8 cellular contexts compared by ENCODE assay signal in genomic region chr1:239386453-239387303, GRCh38. TPM values are rescaled to one million over a fixed set of nuclear protein-coding genes. Genes with fewer than 3 reads are reported as not detected.
DNase-seq lines count a peak whose midpoint lies in the region; ATAC-seq and TF ChIP-seq lines count a peak whose summit lies in the region.

CHRM3 (plus strand) TSS chr1:239386568; CDS start chr1:239907452, 520,884 bp downstream.

- peak within 1 kb of the TSS; percentile 67 to 87 (median 78) for H3K4me3 Mint-ChIP-seq in CD4-positive, alpha-beta memory T cell
- peak within 1 kb of the TSS; percentile 79 for H3K4me3 Mint-ChIP-seq in activated T-helper 1 cell treated with anti-CD3 and anti-CD28 coated beads, Interleukin-12 subunit alpha, Interleukin-12 subunit beta, Interleukin-2, Interleukin-4 antibody, amounts not matched to agents 30 ng/mL and 10 ng/mL and 1 ng/mL, durations not matched to agents 14 hours and 24 hours and 36 hours

- H3K9ac ChIP-seq in KMS-11, result no peak within 1 kb of the TSS

- H3K9me3 Mint-ChIP-seq in CD4-positive, alpha-beta memory T cell, result peaks cover 0 to 5% (median 0%) of the 10 kb centered on the region in 8 donors
- no peaks in the 10 kb centered on the region for H3K9me3 Mint-ChIP-seq in activated T-helper 1 cell treated with anti-CD3 and anti-CD28 coated beads, Interleukin-12 subunit alpha, Interleukin-12 subunit beta, Interleukin-2, Interleukin-4 antibody, amounts not matched to agents 30 ng/mL and 10 ng/mL and 1 ng/mL, durations not matched to agents 14 hours and 24 hours and 36 hours

- POLR2A ChIA-PET in CD4-positive, alpha-beta memory T cell (lab: Charles Lee; ENCODE audit: partially characterized antibody), result no interaction called here

- H3K27me3 ChIP-seq in CD4-positive, alpha-beta memory T cell (ENCODE audit: insufficient read depth, low read length), result peaks cover 18% of the 10 kb centered on the region
- no peaks in the 10 kb centered on the region for H3K27me3 ChIP-seq in KMS-11 (ENCODE audit: insufficient read depth, low read depth)
- no peaks in the 10 kb centered on the region for H3K27me3 ChIP-seq in right atrium auricular region

- H3K4me1 Mint-ChIP-seq in CD4-positive, alpha-beta memory T cell, result peaks cover 11 to 26% (median 22%) of the 10 kb centered on the region in 4 donors
- peaks cover 19% of the 10 kb centered on the region for H3K4me1 Mint-ChIP-seq in activated T-helper 1 cell treated with anti-CD3 and anti-CD28 coated beads, Interleukin-12 subunit alpha, Interleukin-12 subunit beta, Interleukin-2, Interleukin-4 antibody, amounts not matched to agents 30 ng/mL and 10 ng/mL and 1 ng/mL, durations not matched to agents 14 hours and 24 hours and 36 hours (ENCODE audit: low read depth)

- H3K36me3 Mint-ChIP-seq in CD4-positive, alpha-beta memory T cell, result no peaks in the 10 kb centered on the region
- no peaks in the 10 kb centered on the region for H3K36me3 Mint-ChIP-seq in activated T-helper 1 cell treated with anti-CD3 and anti-CD28 coated beads, Interleukin-12 subunit alpha, Interleukin-12 subunit beta, Interleukin-2, Interleukin-4 antibody, amounts not matched to agents 30 ng/mL and 10 ng/mL and 1 ng/mL, durations not matched to agents 14 hours and 24 hours and 36 hours (ENCODE audit: low read depth)

- no peaks in the 10 kb centered on the region for H3K9me3 ChIP-seq in CD4-positive, alpha-beta memory T cell (ENCODE audit: control insufficient read depth in 1 of 2, low read length in 2 of 2)
- no peaks in the 10 kb centered on the region for H3K9me3 ChIP-seq in right atrium auricular region

- CTCF ChIA-PET in CD4-positive, alpha-beta memory T cell (lab: Charles Lee; ENCODE audit: partially characterized antibody), result no interaction called here

- H3K27me3 Mint-ChIP-seq in CD4-positive, alpha-beta memory T cell, result peaks cover 43% of the 10 kb centered on the region in 2 donors
- peaks cover 61% of the 10 kb centered on the region for H3K27me3 Mint-ChIP-seq in activated T-helper 1 cell treated with anti-CD3 and anti-CD28 coated beads, Interleukin-12 subunit alpha, Interleukin-12 subunit beta, Interleukin-2, Interleukin-4 antibody, amounts not matched to agents 30 ng/mL and 10 ng/mL and 1 ng/mL, durations not matched to agents 14 hours and 24 hours and 36 hours (ENCODE audit: insufficient read depth)

- no peaks in the 10 kb centered on the region for H4K20me1 ChIP-seq in KMS-11 (ENCODE audit: insufficient read depth)

- no peaks in the 10 kb centered on the region for H3K79me2 ChIP-seq in KMS-11 (ENCODE audit: insufficient read depth, low read depth)

- no peak within 1 kb of the TSS for H3K4me2 ChIP-seq in KMS-11

- no peak within 1 kb of the TSS for H3K27ac Mint-ChIP-seq in CD4-positive, alpha-beta memory T cell
- H3K27ac Mint-ChIP-seq in activated T-helper 1 cell treated with anti-CD3 and anti-CD28 coated beads, Interleukin-12 subunit alpha, Interleukin-12 subunit beta, Interleukin-2, Interleukin-4 antibody, amounts not matched to agents 30 ng/mL and 10 ng/mL and 1 ng/mL, durations not matched to agents 14 hours and 24 hours and 36 hours, result no peak within 1 kb of the TSS

- DNase-seq in CD4-positive, alpha-beta memory T cell, result no peak
- no peak for DNase-seq in activated T-helper 1 cell treated with anti-CD3 and anti-CD28 coated beads, Interleukin-12 subunit alpha, Interleukin-12 subunit beta, Interleukin-2, Interleukin-4 antibody, amounts not matched to agents 30 ng/mL and 10 ng/mL and 1 ng/mL, durations not matched to agents 14 hours and 24 hours and 36 hours (ENCODE audit: low spot score)
- DNase-seq in right atrium auricular region (ENCODE audit: low spot score) (peak; percentile 60), posterior cingulate gyrus (peak; percentile 20 to 96 (median 78)), NCI-H187 treated with DMSO at 0.1 percent for 48 hours (lab: John Stamatoyannopoulos, UW) (no peak)
- DNase-seq in stimulated activated naive CD4-positive, alpha-beta T cell treated with Interleukin-2 at 50 U/mL for 16 hours (lab: John Stamatoyannopoulos, UW), result no peak

- ATAC-seq in GM18519 (IDR thresholded peaks at IDR 0.05; ENCODE audit: low FRiP score, unreplicated experiment), result no peak

- H3K4me3 ChIP-seq in CD4-positive, alpha-beta memory T cell (ENCODE audit: low read length in 2 of 2), result no peak within 1 kb of the TSS
- H3K4me3 ChIP-seq in KMS-11 (IDR thresholded peaks at IDR 0.05; ENCODE audit: insufficient read depth, low read depth, low read length), result no peak within 1 kb of the TSS
- H3K4me3 ChIP-seq in right atrium auricular region, result peak within 1 kb of the TSS; percentile 19 to 45

- peak within 1 kb of the TSS; percentile 54; the same call in 1 of the 2 replicates for H2AFZ ChIP-seq in KMS-11 (ENCODE audit: low read depth)

- TF ChIP-seq CTCF in KMS-11 (conservative IDR thresholded peaks at IDR 0.05; ENCODE audit: low read depth, low read length), result no peak
- TF ChIP-seq CTCF in right atrium auricular region (IDR thresholded peaks at IDR 0.05), result no peak

- no peak within 1 kb of the TSS for H3K27ac ChIP-seq in CD4-positive, alpha-beta memory T cell (ENCODE audit: low read depth, low read length)
- H3K27ac ChIP-seq in KMS-11 (no peak within 1 kb of the TSS), right atrium auricular region (no peak within 1 kb of the TSS)

- intact Hi-C loops in CD4-positive, alpha-beta memory T cell (cut with micrococcal nuclease), result no loop called here
- intact Hi-C loops in activated T-helper 1 cell treated with anti-CD3 and anti-CD28 coated beads, Interleukin-12 subunit alpha, Interleukin-12 subunit beta, Interleukin-2, Interleukin-4 antibody, amounts not matched to agents 30 ng/mL and 10 ng/mL and 1 ng/mL, durations not matched to agents 14 hours and 24 hours and 36 hours (cut with micrococcal nuclease), result no loop called here
- intact Hi-C loops in posterior cingulate gyrus (cut with DNase I), result no loop called here

- no peaks in the 10 kb centered on the region for H3K36me3 ChIP-seq in CD4-positive, alpha-beta memory T cell (ENCODE audit: insufficient read depth, low read length)
- H3K36me3 ChIP-seq in KMS-11 (ENCODE audit: insufficient read depth) (no peaks in the 10 kb centered on the region), right atrium auricular region (no peaks in the 10 kb centered on the region)

- peaks cover 10% of the 10 kb centered on the region for H3K4me1 ChIP-seq in CD4-positive, alpha-beta memory T cell (ENCODE audit: insufficient read depth, low read length)
- H3K4me1 ChIP-seq in KMS-11 (ENCODE audit: low read depth, poor library complexity, severe bottlenecking) (no peaks in the 10 kb centered on the region), right atrium auricular region (peaks cover 0 to 10% of the 10 kb centered on the region in 2 donors)

RNA-seq across cellular contexts. Expression of gene CHRM3, which starts in this region (rescaled TPM):
- under 1 TPM; 0.09 to 0.17 TPM for total RNA-seq in CD4-positive, alpha-beta memory T cell
- polyA plus RNA-seq in CD4-positive, alpha-beta memory T cell, result under 1 TPM in 1 of 2 donors, not detected in 1; 0.63 TPM
- total RNA-seq in activated T-helper 1 cell treated with anti-CD3 and anti-CD28 coated beads, Interleukin-12 subunit alpha, Interleukin-12 subunit beta, Interleukin-2, Interleukin-4 antibody, amounts not matched to agents 30 ng/mL and 10 ng/mL and 1 ng/mL, durations not matched to agents 14 hours and 24 hours and 36 hours, result not detected in 2 replicates
- total RNA-seq in right atrium auricular region, result 1 to 10 TPM; 2.2 to 2.4 TPM

Comparison
In these comparisons a context has a peak if more than half of its experiments do, and no peak if none do; other contexts are left out.
1. DNase-seq: peak in right atrium auricular region (single experiment) and posterior cingulate gyrus (10 of 10); none in CD4-positive, alpha-beta memory T cell (0 of 5), activated T-helper 1 cell treated with anti-CD3 and anti-CD28 coated beads, Interleukin-12 subunit alpha, Interleukin-12 subunit beta, Interleukin-2, Interleukin-4 antibody, amounts not matched to agents 30 ng/mL and 10 ng/mL and 1 ng/mL, durations not matched to agents 14 hours and 24 hours and 36 hours (single experiment), stimulated activated naive CD4-positive, alpha-beta T cell treated with Interleukin-2 at 50 U/mL for 16 hours (single experiment) and NCI-H187 treated with DMSO at 0.1 percent for 48 hours (single experiment).
2. H3K4me3 ChIP-seq: peak in right atrium auricular region (2 of 2); none in CD4-positive, alpha-beta memory T cell (0 of 2) and KMS-11 (single experiment).